In the genomic region with DNA sequence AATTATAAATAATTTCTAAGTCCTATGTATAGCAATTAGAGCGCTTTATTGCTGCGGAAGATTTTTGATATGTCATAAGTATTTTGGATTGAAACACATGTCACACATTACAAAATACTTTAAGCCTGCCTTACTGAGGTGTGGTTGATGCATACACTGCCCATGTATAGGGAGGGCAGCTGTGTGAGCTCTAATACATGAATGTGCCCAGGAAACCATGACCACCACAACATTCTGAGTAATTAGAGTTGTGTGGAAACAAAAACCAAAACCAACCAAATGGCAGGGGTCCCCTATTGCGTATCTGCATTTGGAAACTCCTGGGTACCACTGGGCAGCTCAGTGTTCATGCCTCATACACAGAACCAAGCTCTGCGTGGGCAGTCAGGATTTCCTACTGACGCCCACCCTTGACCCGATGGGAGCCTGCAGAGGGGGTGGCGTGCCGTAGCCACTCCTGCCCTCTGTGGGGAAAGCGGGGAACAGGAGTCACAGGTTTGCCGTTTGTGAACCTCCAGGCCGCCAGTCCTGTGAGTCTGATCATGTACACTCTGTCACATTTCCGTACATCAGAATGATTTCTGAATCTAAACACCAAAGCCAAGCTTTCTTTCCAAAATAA, we compare ENCODE assay signal across 1 cellular context.
TF ChIP-seq lines count a peak whose summit lies in the region.

No MANE protein-coding gene starts in this region.

TF ChIP-seq in GM12878, 131 proteins besides CTCF, POLR2A, EP300 and RAD21 (continued from another document):
- TF ChIP-seq ZBTB40 (IDR thresholded peaks at IDR 0.05; ENCODE audit: borderline replicate concordance) (no peak), HSF1 (IDR thresholded peaks at IDR 0.05; ENCODE audit: low read depth, low read length) (no peak), BCL11A (IDR thresholded peaks at IDR 0.05; ENCODE audit: low read depth, low read length) (no peak), MEF2B (IDR thresholded peaks at IDR 0.05; ENCODE audit: partially characterized antibody, poor library complexity, severe bottlenecking) (no peak), SMAD5 (IDR thresholded peaks at IDR 0.05; ENCODE audit: low read depth) (no peak), WRNIP1 (IDR thresholded peaks at IDR 0.05; ENCODE audit: borderline replicate concordance, low read depth, low read length) (no peak), NBN (IDR thresholded peaks at IDR 0.05) (no peak), TCF7 (IDR thresholded peaks at IDR 0.05; ENCODE audit: borderline replicate concordance) (no peak), ZNF217 (IDR thresholded peaks at IDR 0.05) (no peak), CEBPB (IDR thresholded peaks at IDR 0.05; ENCODE audit: borderline replicate concordance in 1 of 2, low read depth in 2 of 2, low read length in 2 of 2) (no peak), SIX5 (IDR thresholded peaks at IDR 0.05; ENCODE audit: low read depth, low read length, severe bottlenecking) (no peak), ZNF24 (IDR thresholded peaks at IDR 0.05) (no peak), NR2C1 (IDR thresholded peaks at IDR 0.05) (no peak)
- TF ChIP-seq, protein P1, sequence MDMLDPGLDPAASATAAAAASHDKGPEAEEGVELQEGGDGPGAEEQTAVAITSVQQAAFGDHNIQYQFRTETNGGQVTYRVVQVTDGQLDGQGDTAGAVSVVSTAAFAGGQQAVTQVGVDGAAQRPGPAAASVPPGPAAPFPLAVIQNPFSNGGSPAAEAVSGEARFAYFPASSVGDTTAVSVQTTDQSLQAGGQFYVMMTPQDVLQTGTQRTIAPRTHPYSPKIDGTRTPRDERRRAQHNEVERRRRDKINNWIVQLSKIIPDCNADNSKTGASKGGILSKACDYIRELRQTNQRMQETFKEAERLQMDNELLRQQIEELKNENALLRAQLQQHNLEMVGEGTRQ (IDR thresholded peaks at IDR 0.05; ENCODE audit: borderline replicate concordance, low read depth, low read length): no peak
TF ChIP-seq in GM12878: peak in this region for 0.
